Comparison of ENCODE assay signal across 18 cellular contexts in genomic region chr11:15839061-15839460, GRCh38.
"Had no signal": no experiment of that assay in that cellular context is flagged by ENCODE, and none has a peak within 500 bp of the region (broad histone marks: within the 10 kb centered on the region; RNA-seq: fewer than 3 reads in every experiment).

No MANE protein-coding gene starts in this region.

- H3K27me3 ChIP-seq: colonic mucosa, gastrocnemius medialis, heart right ventricle, left lung, suprapubic skin, thyroid gland, upper lobe of left lung, uterus had no signal

- H3K9me3 ChIP-seq: colonic mucosa, gastrocnemius medialis, heart right ventricle, left lung, lower lobe of right lung, neutrophil, psoas muscle, suprapubic skin, thyroid gland, upper lobe of left lung, uterus had no signal

- H3K36me3 ChIP-seq: colonic mucosa, gastrocnemius medialis, heart right ventricle, left lung, lower lobe of right lung, neutrophil, suprapubic skin, thyroid gland, upper lobe of left lung, uterus had no signal

- H3K4me3 ChIP-seq: colonic mucosa, gastrocnemius medialis, heart right ventricle, left lung, lower lobe of right lung, psoas muscle, skin epidermis, suprapubic skin, thyroid gland, upper lobe of left lung, uterus had no signal

- DNase-seq: colonic mucosa; dermis blood vessel endothelial cell; gastrocnemius medialis; heart right ventricle; islet precursor cell; left lung; lower lobe of right lung; naive thymus-derived CD4-positive, alpha-beta T cell; nephron progenitor cell; psoas muscle; stimulated activated CD4-positive, alpha-beta T cell treated with anti-CD3 and anti-CD28 coated beads, Interleukin-2, amount 100 ng/mL, for 48 hours; stimulated activated naive CD8-positive, alpha-beta T cell treated with anti-CD3 and anti-CD28 coated beads, Interleukin-15, Interleukin-2, amounts not matched to agents 100 U/mL and 50 U/mL, for 24 hours; thyroid gland; upper lobe of left lung; uterus had no signal

- H3K27ac ChIP-seq: gastrocnemius medialis, heart right ventricle, left lung, lower lobe of right lung, neutrophil, psoas muscle, skin epidermis, suprapubic skin, thyroid gland, upper lobe of left lung, uterus had no signal

- H3K4me1 ChIP-seq: left lung, lower lobe of right lung had no signal
